In genomic region chr14:103562385-103563088, GRCh38 we compare ENCODE assay signal across 1 cellular context.
TF ChIP-seq lines count a peak whose summit lies in the region.

BAG5 (minus strand) TSS chr14:103562657; CDS start chr14:103561164, 1,493 bp downstream.
COA8 (plus strand) TSS chr14:103562960; CDS start chr14:103563002, 42 bp downstream.

TF ChIP-seq in HepG2, 621 proteins besides CTCF, POLR2A, EP300 and RAD21 (continues in another document):
- 0 out of 2 replicates have a peak, but pooled peaks have one; percentile 14 for TF ChIP-seq SNAPC5 (CRISPR knock-in tag; IDR thresholded peaks at IDR 0.05; ENCODE audit: borderline replicate concordance)
- TF ChIP-seq FOXK1 (CRISPR knock-in tag; IDR thresholded peaks at IDR 0.05; ENCODE audit: borderline replicate concordance, low read depth): peak; percentile 72; the same call in 1 of the 2 replicates
- peak; percentile 15; the same call in 1 of the 2 replicates for TF ChIP-seq RXRB (CRISPR knock-in tag; IDR thresholded peaks at IDR 0.05; ENCODE audit: borderline replicate concordance)
- TF ChIP-seq RNF219 (CRISPR knock-in tag; IDR thresholded peaks at IDR 0.05): no peak; the same call in 1 of the 2 replicates
- peak; percentile 32; the same call in 1 of the 2 replicates for TF ChIP-seq UBTF (CRISPR knock-in tag; IDR thresholded peaks at IDR 0.05)
- peak; percentile 83 for TF ChIP-seq SP4 (CRISPR knock-in tag; IDR thresholded peaks at IDR 0.05)
- peak; percentile 96 for TF ChIP-seq HNRNPLL (IDR thresholded peaks at IDR 0.05; ENCODE audit: low read depth, low read length, poor library complexity, severe bottlenecking)
- TF ChIP-seq ZFX (CRISPR knock-in tag; IDR thresholded peaks at IDR 0.05; ENCODE audit: low read depth): peak; percentile 84
- TF ChIP-seq FOXA3 (CRISPR knock-in tag; IDR thresholded peaks at IDR 0.05): peak; percentile 24; the same call in 1 of the 2 replicates
- TF ChIP-seq TCF7 (IDR thresholded peaks at IDR 0.05; ENCODE audit: low read depth): no peak
- TF ChIP-seq ARID5B (CRISPR knock-in tag; IDR thresholded peaks at IDR 0.05): peak; percentile 21; the same call in 1 of the 2 replicates
- TF ChIP-seq FUBP1 (CRISPR knock-in tag; IDR thresholded peaks at IDR 0.05; ENCODE audit: borderline replicate concordance): no peak
- TF ChIP-seq RFXAP (CRISPR knock-in tag; IDR thresholded peaks at IDR 0.05; ENCODE audit: borderline replicate concordance): 0 out of 2 replicates have a peak, but pooled peaks have one; percentile 22
- TF ChIP-seq THAP9 (CRISPR knock-in tag; IDR thresholded peaks at IDR 0.05; ENCODE audit: borderline replicate concordance): peak; percentile 43; the same call in 1 of the 2 replicates
- no peak for TF ChIP-seq ARID3A (IDR thresholded peaks at IDR 0.05; ENCODE audit: low read depth, low read length)
- TF ChIP-seq KLF16 (CRISPR knock-in tag; IDR thresholded peaks at IDR 0.05): peak in 1 of 2 experiments; percentile 62; a peak in 1 of 4 replicates
- peak; percentile 65 for TF ChIP-seq ZNF687 (CRISPR knock-in tag; IDR thresholded peaks at IDR 0.05)
- TF ChIP-seq ZXDC (CRISPR knock-in tag; IDR thresholded peaks at IDR 0.05): peak; percentile 26; the same call in 1 of the 2 replicates
- no peak for TF ChIP-seq SAFB2 (CRISPR knock-in tag; IDR thresholded peaks at IDR 0.05; ENCODE audit: borderline replicate concordance, low read depth)
- peak; percentile 53 for TF ChIP-seq SP5 (CRISPR knock-in tag; IDR thresholded peaks at IDR 0.05; ENCODE audit: borderline replicate concordance, low read depth)
- TF ChIP-seq RBFOX2 (IDR thresholded peaks at IDR 0.05; ENCODE audit: low read depth, low read length): peak; percentile 83
- TF ChIP-seq MTF2 (CRISPR knock-in tag; IDR thresholded peaks at IDR 0.05; ENCODE audit: borderline replicate concordance): no peak
- 0 out of 2 replicates have a peak, but pooled peaks have one; percentile 10 for TF ChIP-seq ZNF768 (CRISPR knock-in tag; IDR thresholded peaks at IDR 0.05)
- 0 out of 2 replicates have a peak, but pooled peaks have one; percentile 10 for TF ChIP-seq ATF2 (CRISPR knock-in tag; IDR thresholded peaks at IDR 0.05)
- TF ChIP-seq FOXO1 (CRISPR knock-in tag; IDR thresholded peaks at IDR 0.05): peak; percentile 22; the same call in 1 of the 2 replicates
